33 cellular contexts compared by ENCODE assay signal in genomic region chr9:114023961-114024360, GRCh38. TPM values are rescaled to one million over a fixed set of nuclear protein-coding genes. Genes with fewer than 3 reads are reported as not detected.
"Had no signal": no experiment of that assay in that cellular context is flagged by ENCODE, and none has a peak within 500 bp of the region (broad histone marks: within the 10 kb centered on the region; RNA-seq: fewer than 3 reads in every experiment).

No MANE protein-coding gene starts in this region.

- H3K27me3 Mint-ChIP-seq: naive B cell; stimulated activated memory B cell treated with anti-CD40 and anti-IgM and Interleukin-4, amounts not matched to agents 10 μg/mL and 1 μg/mL and 100 μg/mL, for 72 hours; stimulated activated naive CD8-positive, alpha-beta T cell treated with anti-CD3 and anti-CD28 coated beads, Interleukin-15, amount 100 ng/mL, for 72 hours; type B pancreatic cell had no signal

- H3K27ac Mint-ChIP-seq: mesothelial cell of epicardium; naive B cell; natural killer cell; nephron progenitor cell; neural progenitor cell; stimulated activated memory B cell treated with anti-CD40 and anti-IgM and Interleukin-4, amounts not matched to agents 10 μg/mL and 1 μg/mL and 100 μg/mL, for 72 hours; stimulated activated naive CD8-positive, alpha-beta T cell treated with anti-CD3 and anti-CD28 coated beads, Interleukin-15, amount 100 ng/mL, for 72 hours; type B pancreatic cell had no signal

- H3K4me3 Mint-ChIP-seq: mesothelial cell of epicardium; naive B cell; natural killer cell; nephron progenitor cell; neural progenitor cell; stimulated activated memory B cell treated with anti-CD40 and anti-IgM and Interleukin-4, amounts not matched to agents 10 μg/mL and 1 μg/mL and 100 μg/mL, for 72 hours; stimulated activated naive CD8-positive, alpha-beta T cell treated with anti-CD3 and anti-CD28 coated beads, Interleukin-15, amount 100 ng/mL, for 72 hours; type B pancreatic cell had no signal

- H3K4me2 ChIP-seq: neural progenitor cell, smooth muscle cell had no signal

- ATAC-seq: left colon; natural killer cell; right lobe of liver; stimulated activated memory B cell treated with anti-CD40 and anti-IgM and Interleukin-4, amounts not matched to agents 10 μg/mL and 1 μg/mL and 100 μg/mL, for 72 hours; stimulated activated naive CD8-positive, alpha-beta T cell treated with anti-CD3 and anti-CD28 coated beads, Interleukin-15, amount 100 ng/mL, for 72 hours had no signal

- H3K4me1 ChIP-seq: left ventricle myocardium inferior, neural progenitor cell, parathyroid adenoma, right atrium auricular region, right lobe of liver, tibial nerve, uterus had no signal

- H3K4me3 ChIP-seq: left ventricle myocardium inferior, lung, neural progenitor cell, right atrium auricular region, right lobe of liver, smooth muscle cell, tibial nerve, uterus had no signal

- H3K9me3 ChIP-seq: neutrophil had no signal

- DNase-seq: hippocampal formation; kidney; left colon; left ventricle myocardium inferior; mesendoderm; naive B cell; natural killer cell; nephron progenitor cell; occipital lobe; right lobe of liver; stimulated activated CD4-positive, alpha-beta T cell treated with anti-CD3 and anti-CD28 coated beads, Interleukin-1b, Interleukin-23, amount 100 ng/mL, for 48 hours; stimulated activated CD4-positive, alpha-beta T cell treated with anti-CD3 and anti-CD28 coated beads, Interleukin-2, amount 100 ng/mL, for 48 hours; stimulated activated CD4-positive, alpha-beta T cell treated with anti-CD3 and anti-CD28 coated beads, Interleukin-4, amount 100 ng/mL, for 4 hours; stimulated activated CD8-positive, alpha-beta memory T cell treated with anti-CD3 and anti-CD28 coated beads, Interleukin-4, amount 100 ng/mL, for 48 hours; stimulated activated naive CD4-positive, alpha-beta T cell treated with Interleukin-2 at 50 U/mL for 16 hours; stimulated activated naive CD8-positive, alpha-beta T cell treated with anti-CD3 and anti-CD28 coated beads, Interleukin-15, amount 100 ng/mL, for 72 hours; substantia nigra had no signal

- H3K27ac ChIP-seq: left ventricle myocardium inferior, neural progenitor cell, neutrophil, parathyroid adenoma, right atrium auricular region, right lobe of liver, tibial nerve, uterus had no signal

- H3K4me1 Mint-ChIP-seq: mesothelial cell of epicardium; naive B cell; natural killer cell; neural progenitor cell; stimulated activated memory B cell treated with anti-CD40 and anti-IgM and Interleukin-4, amounts not matched to agents 10 μg/mL and 1 μg/mL and 100 μg/mL, for 72 hours; stimulated activated naive CD8-positive, alpha-beta T cell treated with anti-CD3 and anti-CD28 coated beads, Interleukin-15, amount 100 ng/mL, for 72 hours had no signal

RNA-seq across cellular contexts. Expression of gene AMBP, which starts 54.1 kb away (rescaled TPM):
- total RNA-seq: left ventricle myocardium inferior, lower leg skin, mononuclear cell, natural killer cell, osteocyte, pulmonary artery endothelial cell, right atrium auricular region, smooth muscle cell, temporal lobe, tibial nerve had no signal
